ENCODE assay signal across 29 cellular contexts in the genomic region with DNA sequence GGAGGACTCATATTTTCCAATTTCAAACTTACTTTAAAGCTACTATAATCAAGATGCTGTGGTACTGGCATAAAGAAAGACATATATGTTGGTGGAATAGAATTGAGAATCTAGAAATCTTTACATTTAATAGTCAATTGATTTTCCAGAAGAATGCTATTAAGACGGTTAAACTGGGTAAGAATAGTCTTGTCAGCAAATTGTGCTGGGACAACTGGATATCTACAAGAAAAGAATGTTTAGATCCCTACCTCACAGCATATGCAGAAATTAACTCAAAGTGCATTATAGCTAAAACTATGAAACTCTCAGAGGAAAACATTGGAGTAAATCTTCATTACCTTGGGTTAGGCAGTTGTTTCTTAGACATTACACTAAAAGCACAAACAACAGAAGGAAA.
"Had no signal": no experiment of that assay in that cellular context is flagged by ENCODE, and none has a peak within 500 bp of the region (broad histone marks: within the 10 kb centered on the region; RNA-seq: fewer than 3 reads in every experiment).

No MANE protein-coding gene starts in this region.

- H3K79me2 ChIP-seq: parathyroid adenoma had no signal

- H3K27me3 ChIP-seq: neutrophil, ovary, spleen, stomach, thyroid gland, tibial nerve, upper lobe of left lung, uterus had no signal

- DNase-seq: naive B cell; naive thymus-derived CD8-positive, alpha-beta T cell; nephron progenitor cell; nucleus accumbens; ovary; posterior cingulate gyrus; psoas muscle; right cardiac atrium; spleen; stimulated activated CD4-positive, alpha-beta T cell treated with anti-CD3 and anti-CD28 coated beads, Interleukin-12 subunit alpha, Interleukin-12 subunit beta, amount 100 ng/mL, for 4 hours; stimulated activated CD4-positive, alpha-beta T cell treated with anti-CD3 and anti-CD28 coated beads, Interleukin-1b, Interleukin-23, amount 100 ng/mL, for 48 hours; stimulated activated CD4-positive, alpha-beta T cell treated with anti-CD3 and anti-CD28 coated beads, Interleukin-4, amount 100 ng/mL, for 1 hour; stimulated activated CD4-positive, alpha-beta T cell treated with anti-CD3 and anti-CD28 coated beads, Interleukin-4, amount 100 ng/mL, for 4 hours; stimulated activated CD8-positive, alpha-beta memory T cell treated with anti-CD3 and anti-CD28 coated beads, Interleukin-4, amount 100 ng/mL, for 48 hours; stimulated activated naive CD4-positive, alpha-beta T cell treated with Interleukin-2 at 50 U/mL for 16 hours; stomach; thyroid gland; trophoblast cell; upper lobe of left lung; uterus had no signal

- H3K4me3 ChIP-seq: ovary, psoas muscle, skin epidermis, smooth muscle cell, spleen, stomach, thoracic aorta, thyroid gland, tibial nerve, upper lobe of left lung, uterus had no signal

- ATAC-seq: naive thymus-derived CD8-positive, alpha-beta T cell; natural killer cell treated with Interleukin-12 subunit alpha and Interleukin-12 subunit beta and Interleukin-15 and Interleukin-18, amount 100 ng/mL, for 72 hours; psoas muscle; right cardiac atrium; sciatic nerve; stimulated activated memory B cell treated with anti-CD40 and anti-IgM and Interleukin-4, amounts not matched to agents 10 μg/mL and 1 μg/mL and 100 μg/mL, for 72 hours had no signal

- H3K36me3 ChIP-seq: neutrophil, ovary, spleen, stomach, thoracic aorta, thyroid gland, tibial nerve, upper lobe of left lung, uterus had no signal

- H3K9ac ChIP-seq: parathyroid adenoma had no signal

- H3K9me3 ChIP-seq: ovary, thyroid gland had no signal

- H3K27ac ChIP-seq: neutrophil, ovary, parathyroid adenoma, psoas muscle, skin epidermis, spleen, stomach, thoracic aorta, thyroid gland, tibial nerve, upper lobe of left lung, uterus had no signal

- H3K4me1 ChIP-seq: parathyroid adenoma, psoas muscle, spleen, stomach, thyroid gland, tibial nerve, upper lobe of left lung, uterus had no signal

- H3K4me2 ChIP-seq: smooth muscle cell had no signal

- H2AFZ ChIP-seq: parathyroid adenoma had no signal
